Comparison of ENCODE assay signal across 24 cellular contexts in genomic region chr4:137735561-137736104, GRCh38.
DNase-seq lines count a peak whose midpoint lies in the region; ATAC-seq and TF ChIP-seq lines count a peak whose summit lies in the region.
"Had no signal": no experiment of that assay in that cellular context is flagged by ENCODE, and none has a peak within 500 bp of the region (broad histone marks: within the 10 kb centered on the region; RNA-seq: fewer than 3 reads in every experiment).

No MANE protein-coding gene starts in this region.

- no peaks in the 10 kb centered on the region for H3K27me3 ChIP-seq in aorta (ENCODE audit: control insufficient read depth in 1 of 2, insufficient read depth in 2 of 2, low read length in 1 of 2)
- no peaks in the 10 kb centered on the region for H3K27me3 ChIP-seq in CD4-positive, alpha-beta T cell (ENCODE audit: control insufficient read depth, insufficient read depth, low read length)
- H3K27me3 ChIP-seq: body of pancreas had no signal

- 80 to 84% methylated on average over 4 of the region's 4 CpGs for WGBS in aorta, 2 donors

- peaks cover 5% of the 10 kb centered on the region for H3K9me3 Mint-ChIP-seq in CD4-positive, alpha-beta T cell

- DNase-seq in Right ventricle myocardium superior, result peak; percentile 41
- DNase-seq in cardiac septum (ENCODE audit: low spot score), result no peak
- peak; percentile 6 to 15 for DNase-seq in cardiac fibroblast (ENCODE audit: low read depth in 2 of 2)
- peak; percentile 43 for DNase-seq in mesenteric fat pad (ENCODE audit: low spot score)
- peak in 1 of 2 donors; percentile 30 for DNase-seq in aorta
- no peak for DNase-seq in CD4-positive, alpha-beta T cell
- DNase-seq: activated CD4-positive, alpha-beta T cell treated with anti-CD3 and anti-CD28 coated beads for 1 hour; activated CD8-positive, alpha-beta memory T cell treated with anti-CD3 and anti-CD28 coated beads for 24 hours; activated gamma-delta T cell; activated naive CD8-positive, alpha-beta T cell treated with anti-CD3 and anti-CD28 coated beads, Interleukin-2, amount 50 U/mL, for 24 hours; activated T-cell treated with anti-CD3 and anti-CD28 coated beads, Interleukin-2, amount 50 U/mL, for 1 hour; body of pancreas; DMS53; effector CD8-positive, alpha-beta T cell; MM.1S; NCI-H1417 treated with DMSO at 0.1 percent for 48 hours; nephron progenitor cell; SHP77; small intestine; stimulated activated CD4-positive, alpha-beta T cell treated with anti-CD3 and anti-CD28 coated beads, Interleukin-1b, Interleukin-23, amount 100 ng/mL, for 48 hours had no signal

- no peaks in the 10 kb centered on the region for H3K4me1 Mint-ChIP-seq in CD4-positive, alpha-beta T cell (ENCODE audit: low read depth)
- H3K4me1 Mint-ChIP-seq: activated naive CD8-positive, alpha-beta T cell treated with anti-CD3 and anti-CD28 coated beads, Interleukin-2, amount 50 U/mL, for 24 hours had no signal

- H3K4me3 ChIP-seq in cardiac fibroblast (replicated peaks in 1 of 2; ENCODE audit: low read depth in 2 of 2, low read length in 2 of 2) (no peak overlapping the region), aorta (ENCODE audit: low read length in 2 of 2) (no peak overlapping the region)
- H3K4me3 ChIP-seq: body of pancreas, prostate gland had no signal

- POLR2A ChIA-PET in CD4-positive, alpha-beta T cell (lab: Charles Lee), result no interaction called here

- H3K4me3 Mint-ChIP-seq in CD4-positive, alpha-beta T cell, result no peak overlapping the region
- H3K4me3 Mint-ChIP-seq: activated naive CD8-positive, alpha-beta T cell treated with anti-CD3 and anti-CD28 coated beads, Interleukin-2, amount 50 U/mL, for 24 hours; nephron progenitor cell had no signal

- CTCF ChIA-PET in CD4-positive, alpha-beta T cell (lab: Charles Lee), result no interaction called here

- H3K27ac ChIP-seq in aorta (ENCODE audit: low read depth in 1 of 2, low read length in 2 of 2), result no peak overlapping the region
- H3K27ac ChIP-seq in CD4-positive, alpha-beta T cell (ENCODE audit: low read depth, low read length), result no peak overlapping the region
- H3K27ac ChIP-seq: body of pancreas, prostate gland had no signal

- no peak overlapping the region for H3K27ac Mint-ChIP-seq in CD4-positive, alpha-beta T cell
- H3K27ac Mint-ChIP-seq: activated naive CD8-positive, alpha-beta T cell treated with anti-CD3 and anti-CD28 coated beads, Interleukin-2, amount 50 U/mL, for 24 hours; nephron progenitor cell had no signal

- no peaks in the 10 kb centered on the region for H3K4me1 ChIP-seq in aorta (ENCODE audit: control insufficient read depth in 1 of 2, insufficient read depth in 2 of 2, low read length in 2 of 2)
- H3K4me1 ChIP-seq: body of pancreas, prostate gland had no signal

- no peaks in the 10 kb centered on the region for H3K9me3 ChIP-seq in aorta (ENCODE audit: control insufficient read depth, low read length)
- H3K9me3 ChIP-seq in CD4-positive, alpha-beta T cell (ENCODE audit: control insufficient read depth, low read length), result no peaks in the 10 kb centered on the region
- H3K9me3 ChIP-seq: prostate gland had no signal

- no peaks in the 10 kb centered on the region for H3K27me3 Mint-ChIP-seq in CD4-positive, alpha-beta T cell
- H3K27me3 Mint-ChIP-seq: activated naive CD8-positive, alpha-beta T cell treated with anti-CD3 and anti-CD28 coated beads, Interleukin-2, amount 50 U/mL, for 24 hours had no signal

- no peak for TF ChIP-seq CTCF in cardiac fibroblast (IDR thresholded peaks at IDR 0.05; ENCODE audit: low read depth, low read length)
- no peak for TF ChIP-seq CTCF in CD4-positive, alpha-beta T cell (IDR thresholded peaks at IDR 0.05)

- intact Hi-C loops in Right ventricle myocardium superior (cut with DNase I) (no loop called here), cardiac septum (cut with DNase I) (no loop called here), aorta (cut with DNase I) (no loop called here)
- intact Hi-C loops in CD4-positive, alpha-beta T cell (cut with DNase I, micrococcal nuclease), result no loop called here

- H3K36me3 Mint-ChIP-seq in CD4-positive, alpha-beta T cell (ENCODE audit: low read depth), result no peaks in the 10 kb centered on the region

- no peaks in the 10 kb centered on the region for H3K36me3 ChIP-seq in aorta (ENCODE audit: control insufficient read depth in 1 of 2, insufficient read depth in 2 of 2, low read length in 1 of 2)
- H3K36me3 ChIP-seq: prostate gland had no signal

- ATAC-seq in Right ventricle myocardium superior (ENCODE audit: poor library complexity) (no peak), aorta (ENCODE audit: low FRiP score) (peak; percentile 56), HG03039 (IDR thresholded peaks at IDR 0.05; ENCODE audit: unreplicated experiment) (no peak), HG03571 (IDR thresholded peaks at IDR 0.05; ENCODE audit: unreplicated experiment) (no peak)
- ATAC-seq in CD4-positive, alpha-beta T cell (ENCODE audit: poor library complexity), result no peak
- ATAC-seq: activated naive CD8-positive, alpha-beta T cell treated with anti-CD3 and anti-CD28 coated beads, Interleukin-2, amount 50 U/mL, for 24 hours; body of pancreas; HCT116 had no signal

Comparison
In these comparisons a context has a peak if more than half of its experiments do, and no peak if none do; other contexts are left out.
1. DNase-seq: peak in Right ventricle myocardium superior (single experiment), cardiac fibroblast (2 of 2) and mesenteric fat pad (single experiment); none in cardiac septum (single experiment) and CD4-positive, alpha-beta T cell (0 of 10).